Comparison of ENCODE assay signal across 7 cellular contexts in genomic region chr12:57474862-57475261, GRCh38. TPM values are rescaled to one million over a fixed set of nuclear protein-coding genes. Genes with fewer than 3 reads are reported as not detected.
DNase-seq lines count a peak whose midpoint lies in the region; TF ChIP-seq lines count a peak whose summit lies in the region.
"Had no signal": no experiment of that assay in that cellular context is flagged by ENCODE, and none has a peak within 500 bp of the region (broad histone marks: within the 10 kb centered on the region; RNA-seq: fewer than 3 reads in every experiment).

No MANE protein-coding gene starts in this region.

- H3K9me3 ChIP-seq in neural progenitor cell (ENCODE audit: low read depth) (no peaks in the 10 kb centered on the region), colonic mucosa (no peaks in the 10 kb centered on the region)

- H3K27ac ChIP-seq in neural progenitor cell, result no peak overlapping the region
- no peak overlapping the region for H3K27ac ChIP-seq in colonic mucosa

- H3K27me3 Mint-ChIP-seq in activated naive CD8-positive, alpha-beta T cell, result no peaks in the 10 kb centered on the region
- H3K27me3 Mint-ChIP-seq in neural progenitor cell (ENCODE audit: insufficient read depth, low read depth), result peaks cover 48% of the 10 kb centered on the region

- H3K4me1 Mint-ChIP-seq in activated naive CD8-positive, alpha-beta T cell (ENCODE audit: low read depth), result peaks cover 68% of the 10 kb centered on the region
- H3K4me1 Mint-ChIP-seq in neural progenitor cell, result peaks cover 2% of the 10 kb centered on the region

- H3K9ac ChIP-seq in neural progenitor cell (no peak overlapping the region), colonic mucosa (ENCODE audit: low read depth in 2 of 2, low read length in 2 of 2) (no peak overlapping the region)

- TF ChIP-seq CTCF in neural progenitor cell (IDR thresholded peaks at IDR 0.05), result no peak
- TF ChIP-seq CTCF in colonic mucosa (IDR thresholded peaks at IDR 0.05), result no peak

- peak overlapping the region; percentile 90 for H3K27ac Mint-ChIP-seq in activated naive CD8-positive, alpha-beta T cell
- no peak overlapping the region for H3K27ac Mint-ChIP-seq in neural progenitor cell

- peak overlapping the region; percentile 88 for H3K4me3 Mint-ChIP-seq in activated naive CD8-positive, alpha-beta T cell
- no peak overlapping the region for H3K4me3 Mint-ChIP-seq in neural progenitor cell

- H3K4me3 ChIP-seq in neural progenitor cell (peak overlapping the region; percentile 49), colonic mucosa (no peak overlapping the region)

- H3K4me1 ChIP-seq in neural progenitor cell (peaks cover 11% of the 10 kb centered on the region), colonic mucosa (no peaks in the 10 kb centered on the region)

- no peaks in the 10 kb centered on the region for H3K79me2 ChIP-seq in neural progenitor cell (ENCODE audit: low read depth)

- peak overlapping the region; percentile 92 for H3K4me2 ChIP-seq in neural progenitor cell

- H3K36me3 Mint-ChIP-seq in activated naive CD8-positive, alpha-beta T cell, result peaks cover 8% of the 10 kb centered on the region
- no peaks in the 10 kb centered on the region for H3K36me3 Mint-ChIP-seq in neural progenitor cell

- H3K36me3 ChIP-seq in neural progenitor cell (no peaks in the 10 kb centered on the region), colonic mucosa (no peaks in the 10 kb centered on the region)

- peak in 2 of 3 experiments; percentile 65 to 66 for DNase-seq in NCI-H1417 (lab: John Stamatoyannopoulos, UW)
- DNase-seq in NCI-H1417 treated with DMSO at 0.1 percent for 48 hours (lab: John Stamatoyannopoulos, UW), result no peak
- DNase-seq in neural progenitor cell (ENCODE audit: low spot score), result no peak
- no peak for DNase-seq in inferior parietal cortex (ENCODE audit: extremely low spot score)
- DNase-seq in colonic mucosa, result no peak
- DNase-seq: NCI-H226 had no signal

- H2AFZ ChIP-seq in neural progenitor cell (replicated peaks), result peak overlapping the region; percentile 93

- H3F3A ChIP-seq in neural progenitor cell (ENCODE audit: low read depth), result peaks cover 3% of the 10 kb centered on the region

- H3K27me3 ChIP-seq in neural progenitor cell, result peaks cover 87% of the 10 kb centered on the region
- peaks cover 37% of the 10 kb centered on the region for H3K27me3 ChIP-seq in colonic mucosa

- peaks cover 2% of the 10 kb centered on the region for H4K20me1 ChIP-seq in neural progenitor cell (ENCODE audit: low read depth)

- intact Hi-C loops in colonic mucosa (cut with DNase I), result no loop called here

- H3K9me3 Mint-ChIP-seq in activated naive CD8-positive, alpha-beta T cell (ENCODE audit: low read depth), result no peaks in the 10 kb centered on the region
- no peaks in the 10 kb centered on the region for H3K9me3 Mint-ChIP-seq in neural progenitor cell

RNA-seq across cellular contexts. Expression of gene ARHGAP9, which starts 4.8 kb away (rescaled TPM):
- total RNA-seq in neural progenitor cell (ENCODE audit: low replicate concordance), result 0.62 TPM in 1 of 2 replicates, not detected in the other
- total RNA-seq in colonic mucosa, result 1 to 10 TPM; 5.5 to 6.5 TPM

RNA-seq across cellular contexts. Expression of gene MARS1, which starts 13.0 kb away (rescaled TPM):
- total RNA-seq in neural progenitor cell (ENCODE audit: low replicate concordance) (109 and 116 TPM in 2 replicates), colonic mucosa (100 to 1,000 TPM in 1 of 2 donors, 10 to 100 TPM in 1; 90.3 to 195 TPM)

RNA-seq across cellular contexts. Expression of gene GLI1, which starts 15.3 kb away (rescaled TPM):
- 0.12 and 0.71 TPM in 2 replicates for total RNA-seq in neural progenitor cell (ENCODE audit: low replicate concordance)
- total RNA-seq in colonic mucosa, result 1 to 10 TPM; 1.4 to 2.0 TPM

RNA-seq across cellular contexts. Expression of gene INHBE, which starts 19.8 kb away (rescaled TPM):
- total RNA-seq in neural progenitor cell (ENCODE audit: low replicate concordance), result 2.6 TPM in 1 of 2 replicates, not detected in the other
- total RNA-seq in colonic mucosa, result under 1 TPM in 1 of 2 donors, not detected in 1; 0.22 TPM

RNA-seq across cellular contexts. Expression of gene INHBC, which starts 40.3 kb away (rescaled TPM):
- total RNA-seq in neural progenitor cell (ENCODE audit: low replicate concordance) (0.06 TPM in 1 of 2 replicates, not detected in the other), colonic mucosa (not detected)

Comparison
In these comparisons a context has a peak if more than half of its experiments do, and no peak if none do; other contexts are left out.
1. DNase-seq: peak in NCI-H1417 (2 of 3); none in NCI-H1417 treated with DMSO at 0.1 percent for 48 hours (single experiment), neural progenitor cell (single experiment), inferior parietal cortex (single experiment) and colonic mucosa (single experiment).